In genomic region chr18:63259581-63259830, GRCh38 we compare ENCODE assay signal across 15 cellular contexts.
DNase-seq lines count a peak whose midpoint lies in the region; TF ChIP-seq lines count a peak whose summit lies in the region.
"Had no signal": no experiment of that assay in that cellular context is flagged by ENCODE, and none has a peak within 500 bp of the region (broad histone marks: within the 10 kb centered on the region; RNA-seq: fewer than 3 reads in every experiment).

No MANE protein-coding gene starts in this region.

- no peaks in the 10 kb centered on the region for H3K27me3 Mint-ChIP-seq in activated naive CD4-positive, alpha-beta T cell treated with anti-CD3 and anti-CD28 coated beads, Interleukin-2, amount 50 U/mL, for 24 hours
- H3K27me3 Mint-ChIP-seq in activated naive CD4-positive, alpha-beta T cell treated with anti-CD3 and anti-CD28 coated beads, Interleukin-2, amount 10 ng/mL, durations not matched to agents 7 days and 5 days, result no peaks in the 10 kb centered on the region
- no peaks in the 10 kb centered on the region for H3K27me3 Mint-ChIP-seq in nephron (ENCODE audit: low read depth)
- H3K27me3 Mint-ChIP-seq: CD4-positive, alpha-beta memory T cell had no signal

- no peak for TF ChIP-seq CTCF in nephron (IDR thresholded peaks at IDR 0.05; ENCODE audit: unreplicated experiment in 3 of 3)
- no peak for TF ChIP-seq CTCF in tibial nerve (IDR thresholded peaks at IDR 0.05)

- DNase-seq in activated naive CD4-positive, alpha-beta T cell treated with anti-CD3 and anti-CD28 coated beads, Interleukin-2, amount 10 ng/mL, durations not matched to agents 7 days and 5 days, result no peak
- DNase-seq in caudate nucleus (lab: John Stamatoyannopoulos, UW) (no peak), tibial nerve (ENCODE audit: low spot score in 2 of 2) (no peak), SHP77 treated with DMSO at 0.1 percent for 48 hours (lab: John Stamatoyannopoulos, UW) (no peak), occipital lobe (lab: John Stamatoyannopoulos, UW) (no peak), dermis blood vessel endothelial cell (no peak)
- DNase-seq: activated CD4-positive, alpha-beta T cell treated with anti-CD3 and anti-CD28 coated beads, Interleukin-2, amount 50 U/mL, for 4 hours; CD4-positive, alpha-beta memory T cell; Kasumi-1; left colon; uterus had no signal

- CTCF ChIA-PET in activated naive CD4-positive, alpha-beta T cell treated with anti-CD3 and anti-CD28 coated beads, Interleukin-2, amount 10 ng/mL, durations not matched to agents 7 days and 5 days (lab: Charles Lee), result no interaction called here

- 66 to 72% methylated on average over 5 of the region's 5 CpGs for WGBS in tibial nerve, 2 donors

- no peaks in the 10 kb centered on the region for H3K9me3 ChIP-seq in tibial nerve
- H3K9me3 ChIP-seq: HAP-1, uterus had no signal

- H3K27ac ChIP-seq in caudate nucleus (ENCODE audit: low read depth, low read length) (peak overlapping the region; percentile 75), tibial nerve (peak overlapping the region; percentile 66 to 97 (median 83))

- H3K36me3 ChIP-seq in tibial nerve, result no peaks in the 10 kb centered on the region
- H3K36me3 ChIP-seq: HAP-1, uterus had no signal

- TF ChIP-seq POLR2A in tibial nerve (IDR thresholded peaks at IDR 0.05), result no peak

- H3K27ac Mint-ChIP-seq in activated naive CD4-positive, alpha-beta T cell treated with anti-CD3 and anti-CD28 coated beads, Interleukin-2, amount 50 U/mL, for 24 hours, result peak overlapping the region; percentile 55
- H3K27ac Mint-ChIP-seq in activated naive CD4-positive, alpha-beta T cell treated with anti-CD3 and anti-CD28 coated beads, Interleukin-2, amount 10 ng/mL, durations not matched to agents 7 days and 5 days, result no peak overlapping the region
- H3K27ac Mint-ChIP-seq in nephron, result peak overlapping the region in 2 of 3 experiments; percentile 16 to 51

- H3K4me3 ChIP-seq in tibial nerve, result no peak overlapping the region
- H3K4me3 ChIP-seq: HAP-1, uterus had no signal

- H3K4me3 Mint-ChIP-seq in activated naive CD4-positive, alpha-beta T cell treated with anti-CD3 and anti-CD28 coated beads, Interleukin-2, amount 50 U/mL, for 24 hours, result no peak overlapping the region
- no peak overlapping the region for H3K4me3 Mint-ChIP-seq in activated naive CD4-positive, alpha-beta T cell treated with anti-CD3 and anti-CD28 coated beads, Interleukin-2, amount 10 ng/mL, durations not matched to agents 7 days and 5 days
- no peak overlapping the region for H3K4me3 Mint-ChIP-seq in nephron

- H3K27me3 ChIP-seq in tibial nerve, result no peaks in the 10 kb centered on the region
- H3K27me3 ChIP-seq: uterus had no signal

- peaks cover 0 to 70% (median 35%) of the 10 kb centered on the region in 4 donors for H3K4me1 ChIP-seq in tibial nerve
- H3K4me1 ChIP-seq: HAP-1, uterus had no signal

- no peaks in the 10 kb centered on the region for H3K9me3 Mint-ChIP-seq in activated naive CD4-positive, alpha-beta T cell treated with anti-CD3 and anti-CD28 coated beads, Interleukin-2, amount 50 U/mL, for 24 hours
- H3K9me3 Mint-ChIP-seq in activated naive CD4-positive, alpha-beta T cell treated with anti-CD3 and anti-CD28 coated beads, Interleukin-2, amount 10 ng/mL, durations not matched to agents 7 days and 5 days, result no peaks in the 10 kb centered on the region
- no peaks in the 10 kb centered on the region for H3K9me3 Mint-ChIP-seq in nephron
- H3K9me3 Mint-ChIP-seq: activated T-helper 2 cell treated with anti-CD3 and anti-CD28 coated beads, Interferon-gamma antibody, Interleukin-2, Interleukin-4, amounts not matched to agents 10 μg/mL and 5 μg/mL and 100 μg/mL, durations not matched to agents 14 hours and 24 hours and 36 hours; CD4-positive, alpha-beta memory T cell had no signal

- peaks cover 20% of the 10 kb centered on the region for H3K36me3 Mint-ChIP-seq in activated naive CD4-positive, alpha-beta T cell treated with anti-CD3 and anti-CD28 coated beads, Interleukin-2, amount 50 U/mL, for 24 hours
- peaks cover 82% of the 10 kb centered on the region for H3K36me3 Mint-ChIP-seq in activated naive CD4-positive, alpha-beta T cell treated with anti-CD3 and anti-CD28 coated beads, Interleukin-2, amount 10 ng/mL, durations not matched to agents 7 days and 5 days
- H3K36me3 Mint-ChIP-seq in nephron (ENCODE audit: low read depth), result no peaks in the 10 kb centered on the region

- no peak for TF ChIP-seq EP300 in tibial nerve (IDR thresholded peaks at IDR 0.05)

- peaks cover 88% of the 10 kb centered on the region for H3K4me1 Mint-ChIP-seq in activated naive CD4-positive, alpha-beta T cell treated with anti-CD3 and anti-CD28 coated beads, Interleukin-2, amount 50 U/mL, for 24 hours
- H3K4me1 Mint-ChIP-seq in activated naive CD4-positive, alpha-beta T cell treated with anti-CD3 and anti-CD28 coated beads, Interleukin-2, amount 10 ng/mL, durations not matched to agents 7 days and 5 days, result peaks cover 76% of the 10 kb centered on the region
- peaks cover 42% of the 10 kb centered on the region for H3K4me1 Mint-ChIP-seq in nephron
